ENCODE assay signal across 1 cellular context in the genomic region with DNA sequence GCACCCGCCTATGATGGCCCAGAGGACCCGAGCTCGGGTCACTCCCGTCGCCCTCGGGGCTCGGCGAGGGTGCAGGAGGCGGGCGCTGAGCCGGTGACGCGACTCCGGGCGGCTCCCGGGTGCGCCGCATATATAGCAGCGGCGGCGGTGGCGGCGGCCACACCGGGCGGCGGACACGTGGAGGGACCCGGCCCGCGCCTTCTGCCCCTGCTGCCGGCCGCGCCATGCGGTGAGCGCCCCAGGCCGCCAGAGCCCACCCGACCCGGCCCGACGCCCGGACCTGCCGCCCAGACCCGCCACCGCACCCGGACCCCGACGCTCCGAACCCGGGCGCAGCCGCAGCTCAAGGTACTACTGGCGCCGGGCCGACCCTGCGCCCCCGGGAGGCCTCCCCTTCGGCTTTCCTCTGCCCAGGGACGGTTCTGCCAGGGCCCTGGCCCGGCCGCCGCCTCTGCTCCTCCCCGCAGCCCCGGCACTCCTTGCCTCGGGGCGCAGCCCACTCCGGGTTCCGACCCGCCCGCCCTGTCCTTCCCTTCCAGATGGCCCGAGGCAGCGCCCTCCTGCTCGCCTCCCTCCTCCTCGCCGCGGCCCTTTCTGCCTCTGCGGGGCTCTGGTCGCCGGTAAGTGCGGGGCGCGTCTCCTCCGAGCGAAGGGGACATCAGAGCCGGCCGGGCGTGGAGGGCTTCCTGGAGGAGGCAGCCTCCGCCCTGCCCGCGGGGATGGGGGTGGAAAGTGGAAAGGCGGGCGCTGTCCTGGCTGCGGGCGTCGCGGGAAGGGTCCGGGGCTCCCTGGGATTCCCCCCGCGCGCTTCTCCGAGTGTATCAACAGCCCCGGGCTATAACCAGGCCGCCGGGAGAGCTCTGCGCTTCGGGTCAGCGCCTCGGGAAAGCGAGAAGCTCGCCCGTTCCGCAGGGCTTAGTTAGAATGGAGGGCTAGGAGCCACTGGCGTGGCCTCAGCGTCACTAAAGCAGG.
TF ChIP-seq lines count a peak whose summit lies in the region.

GAL (plus strand) TSS at position 160 of the 972 bp plus-strand sequence; CDS start at position 540, 380 bp downstream.

TF ChIP-seq in GM23338, 12 proteins besides CTCF, POLR2A, EP300 and RAD21:
- TF ChIP-seq, protein P1, sequence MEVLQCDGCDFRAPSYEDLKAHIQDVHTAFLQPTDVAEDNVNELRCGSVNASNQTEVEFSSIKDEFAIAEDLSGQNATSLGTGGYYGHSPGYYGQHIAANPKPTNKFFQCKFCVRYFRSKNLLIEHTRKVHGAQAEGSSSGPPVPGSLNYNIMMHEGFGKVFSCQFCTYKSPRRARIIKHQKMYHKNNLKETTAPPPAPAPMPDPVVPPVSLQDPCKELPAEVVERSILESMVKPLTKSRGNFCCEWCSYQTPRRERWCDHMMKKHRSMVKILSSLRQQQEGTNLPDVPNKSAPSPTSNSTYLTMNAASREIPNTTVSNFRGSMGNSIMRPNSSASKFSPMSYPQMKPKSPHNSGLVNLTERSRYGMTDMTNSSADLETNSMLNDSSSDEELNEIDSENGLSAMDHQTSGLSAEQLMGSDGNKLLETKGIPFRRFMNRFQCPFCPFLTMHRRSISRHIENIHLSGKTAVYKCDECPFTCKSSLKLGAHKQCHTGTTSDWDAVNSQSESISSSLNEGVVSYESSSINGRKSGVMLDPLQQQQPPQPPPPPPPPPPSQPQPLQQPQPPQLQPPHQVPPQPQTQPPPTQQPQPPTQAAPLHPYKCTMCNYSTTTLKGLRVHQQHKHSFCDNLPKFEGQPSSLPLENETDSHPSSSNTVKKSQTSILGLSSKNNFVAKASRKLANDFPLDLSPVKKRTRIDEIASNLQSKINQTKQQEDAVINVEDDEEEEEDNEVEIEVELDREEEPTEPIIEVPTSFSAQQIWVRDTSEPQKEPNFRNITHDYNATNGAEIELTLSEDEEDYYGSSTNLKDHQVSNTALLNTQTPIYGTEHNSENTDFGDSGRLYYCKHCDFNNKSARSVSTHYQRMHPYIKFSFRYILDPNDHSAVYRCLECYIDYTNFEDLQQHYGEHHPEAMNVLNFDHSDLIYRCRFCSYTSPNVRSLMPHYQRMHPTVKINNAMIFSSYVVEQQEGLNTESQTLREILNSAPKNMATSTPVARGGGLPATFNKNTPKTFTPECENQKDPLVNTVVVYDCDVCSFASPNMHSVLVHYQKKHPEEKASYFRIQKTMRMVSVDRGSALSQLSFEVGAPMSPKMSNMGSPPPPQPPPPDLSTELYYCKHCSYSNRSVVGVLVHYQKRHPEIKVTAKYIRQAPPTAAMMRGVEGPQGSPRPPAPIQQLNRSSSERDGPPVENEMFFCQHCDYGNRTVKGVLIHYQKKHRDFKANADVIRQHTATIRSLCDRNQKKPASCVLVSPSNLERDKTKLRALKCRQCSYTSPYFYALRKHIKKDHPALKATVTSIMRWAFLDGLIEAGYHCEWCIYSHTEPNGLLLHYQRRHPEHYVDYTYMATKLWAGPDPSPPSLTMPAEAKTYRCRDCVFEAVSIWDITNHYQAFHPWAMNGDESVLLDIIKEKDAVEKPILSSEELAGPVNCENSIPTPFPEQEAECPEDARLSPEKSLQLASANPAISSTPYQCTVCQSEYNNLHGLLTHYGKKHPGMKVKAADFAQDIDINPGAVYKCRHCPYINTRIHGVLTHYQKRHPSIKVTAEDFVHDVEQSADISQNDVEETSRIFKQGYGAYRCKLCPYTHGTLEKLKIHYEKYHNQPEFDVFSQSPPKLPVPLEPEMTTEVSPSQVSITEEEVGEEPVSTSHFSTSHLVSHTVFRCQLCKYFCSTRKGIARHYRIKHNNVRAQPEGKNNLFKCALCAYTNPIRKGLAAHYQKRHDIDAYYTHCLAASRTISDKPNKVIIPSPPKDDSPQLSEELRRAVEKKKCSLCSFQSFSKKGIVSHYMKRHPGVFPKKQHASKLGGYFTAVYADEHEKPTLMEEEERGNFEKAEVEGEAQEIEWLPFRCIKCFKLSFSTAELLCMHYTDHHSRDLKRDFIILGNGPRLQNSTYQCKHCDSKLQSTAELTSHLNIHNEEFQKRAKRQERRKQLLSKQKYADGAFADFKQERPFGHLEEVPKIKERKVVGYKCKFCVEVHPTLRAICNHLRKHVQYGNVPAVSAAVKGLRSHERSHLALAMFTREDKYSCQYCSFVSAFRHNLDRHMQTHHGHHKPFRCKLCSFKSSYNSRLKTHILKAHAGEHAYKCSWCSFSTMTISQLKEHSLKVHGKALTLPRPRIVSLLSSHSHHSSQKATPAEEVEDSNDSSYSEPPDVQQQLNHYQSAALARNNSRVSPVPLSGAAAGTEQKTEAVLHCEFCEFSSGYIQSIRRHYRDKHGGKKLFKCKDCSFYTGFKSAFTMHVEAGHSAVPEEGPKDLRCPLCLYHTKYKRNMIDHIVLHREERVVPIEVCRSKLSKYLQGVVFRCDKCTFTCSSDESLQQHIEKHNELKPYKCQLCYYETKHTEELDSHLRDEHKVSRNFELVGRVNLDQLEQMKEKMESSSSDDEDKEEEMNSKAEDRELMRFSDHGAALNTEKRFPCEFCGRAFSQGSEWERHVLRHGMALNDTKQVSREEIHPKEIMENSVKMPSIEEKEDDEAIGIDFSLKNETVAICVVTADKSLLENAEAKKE (CRISPR knock-in tag; IDR thresholded peaks at IDR 0.05), result no peak
- TF ChIP-seq NANOG (IDR thresholded peaks at IDR 0.05; ENCODE audit: borderline replicate concordance), result no peak
- peak; percentile 56; the same call in 1 of the 2 replicates for TF ChIP-seq POLR2AphosphoS5 (IDR thresholded peaks at IDR 0.05; ENCODE audit: low read depth)
- TF ChIP-seq CREB1 (CRISPR knock-in tag; IDR thresholded peaks at IDR 0.05; ENCODE audit: low read depth), result peak; percentile 76
